In genomic region chr15:94205366-94205765, GRCh38 we compare ENCODE assay signal across 11 cellular contexts. TPM values are rescaled to one million over a fixed set of nuclear protein-coding genes. Genes with fewer than 3 reads are reported as not detected.
DNase-seq lines count a peak whose midpoint lies in the region; ATAC-seq, FAIRE-seq and TF ChIP-seq lines count a peak whose summit lies in the region.
"Had no signal": no experiment of that assay in that cellular context is flagged by ENCODE, and none has a peak within 500 bp of the region (broad histone marks: within the 10 kb centered on the region; RNA-seq: fewer than 3 reads in every experiment).

No MANE protein-coding gene starts in this region.

- peaks cover 16% of the 10 kb centered on the region for H3K4me1 Mint-ChIP-seq in activated CD4-positive, alpha-beta T cell treated with anti-CD3 and anti-CD28 coated beads for 36 hours
- peaks cover 15 to 20% of the 10 kb centered on the region in 2 donors for H3K4me1 Mint-ChIP-seq in natural killer cell

- H3K4me3 Mint-ChIP-seq in activated CD4-positive, alpha-beta T cell treated with anti-CD3 and anti-CD28 coated beads for 36 hours = no peak overlapping the region
- peak overlapping the region; percentile 81 for H3K4me3 Mint-ChIP-seq in natural killer cell

- in situ Hi-C loops in KBM-7 (cut with MboI; ENCODE audit: low pct_unique_long_range_greater_than_20kb, low sequenced_read_pairs) = no loop called here

- peaks cover 19% of the 10 kb centered on the region for H3K27me3 Mint-ChIP-seq in activated CD4-positive, alpha-beta T cell treated with anti-CD3 and anti-CD28 coated beads for 36 hours
- H3K27me3 Mint-ChIP-seq in natural killer cell (ENCODE audit: low read depth in 2 of 2) = no peaks in the 10 kb centered on the region

- POLR2A ChIA-PET in activated CD4-positive, alpha-beta T cell treated with anti-CD3 and anti-CD28 coated beads for 36 hours (lab: Charles Lee) = interaction anchor here (0.6 to 1.0 kb wide), 2 partner anchors 25 to 118 kb away, joined by 3 to 5 read pairs; no protein-coding TSS in a partner anchor

- TF ChIP-seq CTCF in natural killer cell (IDR thresholded peaks at IDR 0.05) = no peak

- TF ChIP-seq POLR2A in H54 (IDR thresholded peaks at IDR 0.05; ENCODE audit: low read depth, low read length) = no peak

- H3K36me3 Mint-ChIP-seq in activated CD4-positive, alpha-beta T cell treated with anti-CD3 and anti-CD28 coated beads for 36 hours (ENCODE audit: low read depth) = no peaks in the 10 kb centered on the region
- no peaks in the 10 kb centered on the region for H3K36me3 Mint-ChIP-seq in natural killer cell

- FAIRE-seq in H54 (lab: Jason Lieb, UNC) = no peak

- DNase-seq in activated CD4-positive, alpha-beta T cell treated with anti-CD3 and anti-CD28 coated beads for 36 hours = peak; percentile 25
- no peak for DNase-seq in activated CD4-positive, alpha-beta T cell treated with anti-CD3 and anti-CD28 coated beads for 4 hours
- DNase-seq in KBM-7 (peak; percentile 77), natural killer cell (no peak), H54 (ENCODE audit: insufficient read length, low spot score) (no peak), germinal center (ENCODE audit: low spot score) (no peak)
- peak; percentile 18 to 34 for DNase-seq in activated CD4-positive, alpha-beta T cell treated with anti-CD3 and anti-CD28 coated beads, Interleukin-2, amount 50 U/mL, for 48 hours
- DNase-seq: central memory CD4-positive, alpha-beta T cell; NCI-H1436 treated with DMSO at 0.1 percent for 48 hours; transverse colon had no signal

- ATAC-seq in activated CD4-positive, alpha-beta T cell treated with anti-CD3 and anti-CD28 coated beads for 36 hours = no peak
- ATAC-seq in natural killer cell = no peak
- no peak for ATAC-seq in HG02678 (IDR thresholded peaks at IDR 0.05; ENCODE audit: unreplicated experiment)

- CTCF ChIA-PET in activated CD4-positive, alpha-beta T cell treated with anti-CD3 and anti-CD28 coated beads for 36 hours (lab: Charles Lee) = no interaction called here

- H3K9me3 Mint-ChIP-seq in activated CD4-positive, alpha-beta T cell treated with anti-CD3 and anti-CD28 coated beads for 36 hours (ENCODE audit: low read depth) = no peaks in the 10 kb centered on the region
- no peaks in the 10 kb centered on the region for H3K9me3 Mint-ChIP-seq in natural killer cell

- intact Hi-C loops in activated CD4-positive, alpha-beta T cell treated with anti-CD3 and anti-CD28 coated beads for 36 hours (cut with DNase I, micrococcal nuclease) = no loop called here
- intact Hi-C loops in natural killer cell (cut with micrococcal nuclease) = no loop called here

- peak overlapping the region; percentile 73 for H3K27ac Mint-ChIP-seq in activated CD4-positive, alpha-beta T cell treated with anti-CD3 and anti-CD28 coated beads for 36 hours
- peak overlapping the region; percentile 74 to 89 for H3K27ac Mint-ChIP-seq in natural killer cell

RNA-seq across cellular contexts. Expression of gene MCTP2, which starts 26.0 kb away (rescaled TPM):
- total RNA-seq in activated CD4-positive, alpha-beta T cell treated with anti-CD3 and anti-CD28 coated beads for 36 hours = 10 to 100 TPM; 25.2 to 27.8 TPM
- total RNA-seq in natural killer cell = 100 to 1,000 TPM; 235 to 312 (median 261) TPM

Comparison
In these comparisons a context has a peak if more than half of its experiments do, and no peak if none do; other contexts are left out.
1. DNase-seq: peak in activated CD4-positive, alpha-beta T cell treated with anti-CD3 and anti-CD28 coated beads for 36 hours (single experiment), KBM-7 (single experiment) and activated CD4-positive, alpha-beta T cell treated with anti-CD3 and anti-CD28 coated beads, Interleukin-2, amount 50 U/mL, for 48 hours (2 of 2); none in activated CD4-positive, alpha-beta T cell treated with anti-CD3 and anti-CD28 coated beads for 4 hours (0 of 2), natural killer cell (single experiment), H54 (single experiment) and germinal center (single experiment).
2. RNA of gene MCTP2, which starts 26.0 kb away (total RNA-seq): 235 to 312 TPM in natural killer cell; 25.2 to 27.8 TPM in activated CD4-positive, alpha-beta T cell treated with anti-CD3 and anti-CD28 coated beads for 36 hours; every median in the first group is over 4 times any median in the second.